ENCODE assay signal across 30 cellular contexts in the genomic region with DNA sequence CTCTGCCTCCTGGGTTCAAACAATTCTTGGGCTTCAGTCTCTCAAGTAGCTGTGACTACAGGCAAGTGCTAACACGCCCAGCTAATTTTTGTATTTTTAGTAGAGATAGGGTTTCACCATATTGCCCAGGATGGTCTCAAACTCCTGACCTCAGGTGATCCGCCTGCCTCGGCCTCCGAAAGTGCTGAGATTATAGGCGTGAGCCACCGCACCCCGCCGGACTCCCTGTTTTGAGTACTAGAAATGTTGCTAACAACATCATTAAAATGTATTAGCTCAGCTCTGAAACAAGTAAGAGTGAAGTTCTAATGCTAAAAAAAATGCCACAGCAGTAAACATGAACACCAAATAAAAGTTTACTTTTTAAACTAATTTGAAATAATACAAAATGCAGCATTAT.
"Had no signal": no experiment of that assay in that cellular context is flagged by ENCODE, and none has a peak within 500 bp of the region (broad histone marks: within the 10 kb centered on the region; RNA-seq: fewer than 3 reads in every experiment).

No MANE protein-coding gene starts in this region.

- H3K27me3 Mint-ChIP-seq: activated CD4-positive, alpha-beta T cell treated with anti-CD3 and anti-CD28 coated beads, Interleukin-2, amount 10 ng/mL, durations not matched to agents 24 days and 14 days; activated CD8-positive, alpha-beta T cell treated with anti-CD3 and anti-CD28 coated beads for 36 hours; activated T-cell treated with anti-CD3 and anti-CD28 coated beads, Interleukin-2, amount 50 U/mL, for 24 hours had no signal

- H3K4me3 Mint-ChIP-seq: activated CD4-positive, alpha-beta T cell treated with anti-CD3 and anti-CD28 coated beads, Interleukin-2, amount 10 ng/mL, durations not matched to agents 24 days and 14 days; activated CD8-positive, alpha-beta T cell treated with anti-CD3 and anti-CD28 coated beads for 36 hours; activated naive CD4-positive, alpha-beta T cell treated with anti-CD3 and anti-CD28 coated beads for 36 hours; activated T-cell treated with anti-CD3 and anti-CD28 coated beads, Interleukin-2, amount 50 U/mL, for 24 hours had no signal

- DNase-seq: activated CD4-positive, alpha-beta T cell treated with anti-CD3 and anti-CD28 coated beads, Interleukin-2, amount 10 ng/mL, durations not matched to agents 24 days and 14 days; activated CD4-positive, alpha-beta T cell treated with anti-CD3 and anti-CD28 coated beads, Interleukin-2, amount 50 U/mL, for 4 hours; activated CD8-positive, alpha-beta T cell treated with anti-CD3 and anti-CD28 coated beads for 36 hours; activated gamma-delta T cell; activated naive CD4-positive, alpha-beta T cell treated with anti-CD3 and anti-CD28 coated beads for 36 hours; activated T-cell treated with anti-CD3 and anti-CD28 coated beads, Interleukin-2, amount 50 U/mL, for 24 hours; adrenal gland; body of pancreas; caudate nucleus; cerebellar nuclear complex; Kasumi-1; KG1; MG63; NCI-H1048; NCI-H1105 treated with DMSO at 0.1 percent for 48 hours; NCI-H1436; NCI-H1694; NCI-H1930; NCI-H2081 treated with DMSO at 0.1 percent for 48 hours; NCI-H226; NCI-H446 treated with DMSO at 0.1 percent for 48 hours; NK-92 treated with Interleukin-12 subunit alpha and Interleukin-12 subunit beta, amount 100 ng/mL, for 24 hours; PC-3; Right ventricle myocardium superior; T1000 had no signal

- H3K4me1 ChIP-seq: adrenal gland, body of pancreas, breast epithelium had no signal

- ATAC-seq: activated CD8-positive, alpha-beta T cell treated with anti-CD3 and anti-CD28 coated beads for 36 hours; activated naive CD4-positive, alpha-beta T cell treated with anti-CD3 and anti-CD28 coated beads, Interleukin-2, amount 50 U/mL, for 72 hours; body of pancreas; PC-3 had no signal

- H3K27ac Mint-ChIP-seq: activated CD4-positive, alpha-beta T cell treated with anti-CD3 and anti-CD28 coated beads, Interleukin-2, amount 10 ng/mL, durations not matched to agents 24 days and 14 days; activated CD8-positive, alpha-beta T cell treated with anti-CD3 and anti-CD28 coated beads for 36 hours; activated naive CD4-positive, alpha-beta T cell treated with anti-CD3 and anti-CD28 coated beads for 36 hours; activated naive CD4-positive, alpha-beta T cell treated with anti-CD3 and anti-CD28 coated beads, Interleukin-2, amount 50 U/mL, for 72 hours; activated T-cell treated with anti-CD3 and anti-CD28 coated beads, Interleukin-2, amount 50 U/mL, for 24 hours; activated T-helper 2 cell treated with anti-CD3 and anti-CD28 coated beads, Interferon-gamma antibody, Interleukin-2, Interleukin-4, amounts not matched to agents 10 μg/mL and 5 μg/mL and 100 μg/mL, durations not matched to agents 14 hours and 24 hours and 36 hours had no signal

- H3K9me3 Mint-ChIP-seq: activated CD4-positive, alpha-beta T cell treated with anti-CD3 and anti-CD28 coated beads, Interleukin-2, amount 10 ng/mL, durations not matched to agents 24 days and 14 days; activated naive CD4-positive, alpha-beta T cell treated with anti-CD3 and anti-CD28 coated beads for 36 hours; activated T-helper 2 cell treated with anti-CD3 and anti-CD28 coated beads, Interferon-gamma antibody, Interleukin-2, Interleukin-4, amounts not matched to agents 10 μg/mL and 5 μg/mL and 100 μg/mL, durations not matched to agents 14 hours and 24 hours and 36 hours had no signal

- H3K4me1 Mint-ChIP-seq: activated CD4-positive, alpha-beta T cell treated with anti-CD3 and anti-CD28 coated beads, Interleukin-2, amount 10 ng/mL, durations not matched to agents 24 days and 14 days had no signal

- H3K4me3 ChIP-seq: adrenal gland, body of pancreas, breast epithelium, MG63, SK-N-MC had no signal

- H3K27ac ChIP-seq: adrenal gland, body of pancreas, breast epithelium, RWPE1, SK-N-MC had no signal

- H3K36me3 Mint-ChIP-seq: activated naive CD4-positive, alpha-beta T cell treated with anti-CD3 and anti-CD28 coated beads, Interleukin-2, amount 50 U/mL, for 72 hours had no signal

- H3K36me3 ChIP-seq: adrenal gland, breast epithelium, MG63 had no signal

- H3K27me3 ChIP-seq: adrenal gland, body of pancreas, breast epithelium, MG63 had no signal

- H3K9me3 ChIP-seq: adrenal gland, body of pancreas, breast epithelium, MG63 had no signal
